ENCODE assay signal across 34 cellular contexts in genomic region chr11:80542704-80543103, GRCh38.
"Had no signal": no experiment of that assay in that cellular context is flagged by ENCODE, and none has a peak within 500 bp of the region (broad histone marks: within the 10 kb centered on the region; RNA-seq: fewer than 3 reads in every experiment).

No MANE protein-coding gene starts in this region.

- H3K36me3 ChIP-seq: adrenal gland, ascending aorta, brain microvascular endothelial cell, breast epithelium, cardiac muscle cell had no signal

- H3K27me3 ChIP-seq: adrenal gland, ascending aorta, body of pancreas, brain microvascular endothelial cell, cardiac muscle cell had no signal

- ATAC-seq: activated naive CD4-positive, alpha-beta T cell treated with anti-CD3 and anti-CD28 coated beads, Interleukin-2, amount 50 U/mL, for 72 hours; activated naive CD8-positive, alpha-beta T cell treated with anti-CD3 and anti-CD28 coated beads, Interleukin-2, amount 50 U/mL, for 24 hours; activated T-cell treated with anti-CD3 and anti-CD28 coated beads, Interleukin-2, amount 50 U/mL, for 4 hours; activated T-cell treated with anti-CD3 and anti-CD28 coated beads, Interleukin-2, amount 50 U/mL, for 72 hours; activated T-helper 17 cell treated with anti-CD3 and anti-CD28 coated beads, Interleukin-2, amount 50 U/mL, for 72 hours; body of pancreas had no signal

- FAIRE-seq: astrocyte had no signal

- H3K27ac ChIP-seq: adrenal gland, ascending aorta, body of pancreas, brain microvascular endothelial cell, breast epithelium, cardiac muscle cell had no signal

- DNase-seq: activated effector memory CD4-positive, alpha-beta T cell treated with anti-CD3 and anti-CD28 coated beads, Interleukin-2, amount 50 U/mL, for 16 hours; activated effector memory CD4-positive, alpha-beta T cell treated with Interleukin-2 at 50 U/mL for 16 hours; activated gamma-delta T cell; activated gamma-delta T cell treated with Interleukin-2 at 50 U/mL for 16 hours; activated naive CD4-positive, alpha-beta T cell; activated naive CD4-positive, alpha-beta T cell treated with anti-CD3 and anti-CD28 coated beads for 36 hours; activated naive CD4-positive, alpha-beta T cell treated with anti-CD3 and anti-CD28 coated beads, Interleukin-2, amount 10 ng/mL, durations not matched to agents 7 days and 5 days; activated naive CD4-positive, alpha-beta T cell treated with anti-CD3 and anti-CD28 coated beads, Interleukin-2, amount 50 U/mL, for 16 hours; activated naive CD4-positive, alpha-beta T cell treated with Interleukin-2 at 50 U/mL for 16 hours; activated naive CD8-positive, alpha-beta T cell treated with anti-CD3 and anti-CD28 coated beads for 36 hours; activated naive CD8-positive, alpha-beta T cell treated with anti-CD3 and anti-CD28 coated beads, Interleukin-2, amount 10 ng/mL, durations not matched to agents 7 days and 5 days; activated naive CD8-positive, alpha-beta T cell treated with anti-CD3 and anti-CD28 coated beads, Interleukin-2, amount 50 U/mL, for 24 hours; activated T-cell treated with anti-CD3 and anti-CD28 coated beads for 4 hours; activated T-cell treated with anti-CD3 and anti-CD28 coated beads, Interleukin-2, amount 50 U/mL, for 1 hour; activated T-cell treated with anti-CD3 and anti-CD28 coated beads, Interleukin-2, amount 50 U/mL, for 24 hours; activated T-cell treated with anti-CD3 and anti-CD28 coated beads, Interleukin-2, amount 50 U/mL, for 4 hours; activated T-cell treated with anti-CD3 and anti-CD28 coated beads, Interleukin-2, amount 50 U/mL, for 48 hours; activated T-cell treated with anti-CD3 and anti-CD28 coated beads, Interleukin-2, amount 50 U/mL, for 72 hours; adrenal gland; amniotic stem cell; amygdala; anterior cingulate cortex; aorta; body of pancreas; brain microvascular endothelial cell; caudate nucleus; central memory CD4-positive, alpha-beta T cell; cerebellar nuclear complex had no signal

- H3K4me3 ChIP-seq: adrenal gland, ascending aorta, body of pancreas, breast epithelium, cardiac muscle cell had no signal

- H3K4me1 ChIP-seq: adrenal gland, ascending aorta, body of pancreas, breast epithelium had no signal

- H3K9me3 ChIP-seq: adrenal gland, ascending aorta, body of pancreas, breast epithelium had no signal
